ENCODE assay signal across 15 cellular contexts in genomic region chr10:3139135-3139910, GRCh38. TPM values are rescaled to one million over a fixed set of nuclear protein-coding genes. Genes with fewer than 3 reads are reported as not detected.
A peak's percentile ranks its signal among the peaks of the same experiment; 100 is the strongest.
DNase-seq lines count a peak whose midpoint lies in the region; FAIRE-seq and TF ChIP-seq lines count a peak whose summit lies in the region.
"Had no signal": no experiment of that assay in that cellular context is flagged by ENCODE, and none has a peak within 500 bp of the region (broad histone marks: within the 10 kb centered on the region; RNA-seq: fewer than 3 reads in every experiment).

No MANE protein-coding gene starts in this region.

- no peaks in the 10 kb centered on the region for H3K9me3 Mint-ChIP-seq in Caco-2 (ENCODE audit: unreplicated experiment)
- H3K9me3 Mint-ChIP-seq: activated T-helper 1 cell treated with anti-CD3 and anti-CD28 coated beads, Interleukin-12 subunit alpha, Interleukin-12 subunit beta, Interleukin-2, Interleukin-4 antibody, amounts not matched to agents 30 ng/mL and 10 ng/mL and 1 ng/mL, durations not matched to agents 14 hours and 24 hours and 36 hours; central memory CD8-positive, alpha-beta T cell; stimulated activated naive CD8-positive, alpha-beta T cell treated with anti-CD3 and anti-CD28 coated beads, Interleukin-15, Interleukin-2, amounts not matched to agents 100 ng/mL and 50 ng/mL, for 24 hours had no signal

- no peak overlapping the region for H3K18ac ChIP-seq in mesenchymal stem cell (ENCODE audit: low read depth in 1 of 2, low read length in 2 of 2)

- no peak overlapping the region for H3K14ac ChIP-seq in mesenchymal stem cell (ENCODE audit: low read length in 2 of 2)

- TF ChIP-seq POLR2A in GM19193 (IDR thresholded peaks at IDR 0.05; ENCODE audit: extremely low read depth, insufficient read depth, insufficient read length) = peak; percentile 22

- H3K27me3 Mint-ChIP-seq in Caco-2 (ENCODE audit: insufficient read depth, unreplicated experiment) = no peaks in the 10 kb centered on the region
- H3K27me3 Mint-ChIP-seq: central memory CD8-positive, alpha-beta T cell; stimulated activated naive CD8-positive, alpha-beta T cell treated with anti-CD3 and anti-CD28 coated beads, Interleukin-15, Interleukin-2, amounts not matched to agents 100 ng/mL and 50 ng/mL, for 24 hours; T-helper 17 cell had no signal

- 0 out of 2 replicates have a peak, but pooled peaks cover 11% of the 10 kb centered on the region for H3K4me1 ChIP-seq in Caco-2
- peaks cover 0 to 30% of the 10 kb centered on the region in 2 donors for H3K4me1 ChIP-seq in ascending aorta
- no peaks in the 10 kb centered on the region for H3K4me1 ChIP-seq in mesenchymal stem cell (ENCODE audit: control insufficient read depth, insufficient read depth, low read depth, low read length)
- H3K4me1 ChIP-seq: SJSA1 had no signal

- no peak overlapping the region for H3K4me3 ChIP-seq in Caco-2 (ENCODE audit: low read depth, low read length)
- H3K4me3 ChIP-seq in ascending aorta = no peak overlapping the region
- no peak overlapping the region for H3K4me3 ChIP-seq in mesenchymal stem cell (ENCODE audit: insufficient read depth in 1 of 2, low read depth in 1 of 2, low read length in 2 of 2)
- H3K4me3 ChIP-seq: SJSA1 had no signal

- H2BK15ac ChIP-seq in mesenchymal stem cell (ENCODE audit: low read depth, poor library complexity, severe bottlenecking) = no peak overlapping the region

- H3K79me1 ChIP-seq in mesenchymal stem cell (replicated peaks; ENCODE audit: low read length, poor library complexity, severe bottlenecking) = peaks cover 25% of the 10 kb centered on the region

- 88% methylated on average over 11 of the region's 11 CpGs for WGBS in mesenchymal stem cell

- no peak overlapping the region for H2BK120ac ChIP-seq in mesenchymal stem cell (ENCODE audit: low read depth, low read length)

- H3K4me2 ChIP-seq in mesenchymal stem cell (ENCODE audit: low read length, poor library complexity, severe bottlenecking) = no peak overlapping the region

- intact Hi-C loops in Caco-2 (cut with micrococcal nuclease; ENCODE audit: unreplicated experiment) (no loop called here), ascending aorta (cut with DNase I) (no loop called here)

- no peak overlapping the region for H3K4me3 Mint-ChIP-seq in Caco-2 (ENCODE audit: unreplicated experiment)
- H3K4me3 Mint-ChIP-seq: activated T-helper 1 cell treated with anti-CD3 and anti-CD28 coated beads, Interleukin-12 subunit alpha, Interleukin-12 subunit beta, Interleukin-2, Interleukin-4 antibody, amounts not matched to agents 30 ng/mL and 10 ng/mL and 1 ng/mL, durations not matched to agents 14 hours and 24 hours and 36 hours; central memory CD8-positive, alpha-beta T cell; stimulated activated naive CD8-positive, alpha-beta T cell treated with anti-CD3 and anti-CD28 coated beads, Interleukin-15, Interleukin-2, amounts not matched to agents 100 ng/mL and 50 ng/mL, for 24 hours; T-helper 17 cell had no signal

- no peak for FAIRE-seq in urothelium cell line (lab: Jason Lieb, UNC)

- H3K27ac Mint-ChIP-seq in Caco-2 (ENCODE audit: unreplicated experiment) = peak overlapping the region; percentile 63
- H3K27ac Mint-ChIP-seq: T-helper 17 cell had no signal

- peak overlapping the region; percentile 45 for H4K91ac ChIP-seq in mesenchymal stem cell (ENCODE audit: low read length)

- H2AFZ ChIP-seq in mesenchymal stem cell (ENCODE audit: low read depth, low read length) = no peak overlapping the region

- H3K27ac ChIP-seq in ascending aorta (peak overlapping the region; percentile 6 to 38), mesenchymal stem cell (ENCODE audit: low read length, poor library complexity, severe bottlenecking) (no peak overlapping the region)
- H3K27ac ChIP-seq: SJSA1 had no signal

- no peak overlapping the region for H3K23ac ChIP-seq in mesenchymal stem cell (ENCODE audit: low read length in 2 of 2)

- DNase-seq in Caco-2 = peak in 1 of 2 experiments; percentile 53
- DNase-seq in ascending aorta (ENCODE audit: low spot score in 2 of 2) = no peak
- no peak for DNase-seq in mesenchymal stem cell
- DNase-seq in stimulated activated CD8-positive, alpha-beta memory T cell treated with anti-CD3 and anti-CD28 coated beads, Interleukin-4, amount 100 ng/mL, for 48 hours = no peak
- DNase-seq in DMS114 treated with DMSO at 0.1 percent for 48 hours (lab: John Stamatoyannopoulos, UW; ENCODE audit: unreplicated experiment) = no peak
- no peak for DNase-seq in urothelium cell line (ENCODE audit: low spot score)
- no peak for DNase-seq in NCI-H526 treated with DMSO at 0.1 percent for 48 hours (lab: John Stamatoyannopoulos, UW)
- DNase-seq: NCI-H2029 treated with DMSO at 0.1 percent for 48 hours, NCI-H510A, T-helper 17 cell had no signal

- TF ChIP-seq CTCF in Caco-2 (IDR thresholded peaks at IDR 0.05; ENCODE audit: insufficient read depth in 1 of 2, low read depth in 1 of 2, low read length in 1 of 2, severe bottlenecking in 1 of 2, unreplicated experiment in 1 of 2) (no peak), ascending aorta (IDR thresholded peaks at IDR 0.05) (no peak)

- H3K9me3 ChIP-seq in Caco-2 = no peaks in the 10 kb centered on the region
- no peaks in the 10 kb centered on the region for H3K9me3 ChIP-seq in ascending aorta
- no peaks in the 10 kb centered on the region for H3K9me3 ChIP-seq in mesenchymal stem cell (ENCODE audit: control insufficient read depth, low read length)
- H3K9me3 ChIP-seq: SJSA1 had no signal

- H2BK12ac ChIP-seq in mesenchymal stem cell (ENCODE audit: low read length in 2 of 2) = no peak overlapping the region

- H2AK5ac ChIP-seq in mesenchymal stem cell (ENCODE audit: low read length, severe bottlenecking) = no peak overlapping the region

- CTCF ChIA-PET in Caco-2 (lab: Charles Lee) = no interaction called here

- peaks cover 98% of the 10 kb centered on the region for H3K36me3 Mint-ChIP-seq in Caco-2 (ENCODE audit: insufficient read depth, unreplicated experiment)

- peaks cover 9% of the 10 kb centered on the region for H3K4me1 Mint-ChIP-seq in Caco-2 (ENCODE audit: low read depth, unreplicated experiment)
- H3K4me1 Mint-ChIP-seq: central memory CD8-positive, alpha-beta T cell had no signal

- no TSS peak for BruUV-seq in Caco-2 (replicated peaks; lab: Mats Ljungman, UMichigan)

- H3K27me3 ChIP-seq in Caco-2 (replicated peaks; ENCODE audit: control insufficient read depth, insufficient read depth, low read length) (no peaks in the 10 kb centered on the region), ascending aorta (no peaks in the 10 kb centered on the region), mesenchymal stem cell (ENCODE audit: control insufficient read depth in 1 of 2, insufficient read depth in 1 of 2, low read length in 2 of 2) (no peaks in the 10 kb centered on the region)
- H3K27me3 ChIP-seq: SJSA1 had no signal

- peak overlapping the region; percentile 43 for H4K8ac ChIP-seq in mesenchymal stem cell (ENCODE audit: low read length)

- POLR2A ChIA-PET in Caco-2 (lab: Charles Lee) = interaction anchor here (0.5 kb wide), 1 partner anchor 63 kb away, joined by 4 read pairs; no protein-coding TSS in a partner anchor

- no peak overlapping the region for H3K4ac ChIP-seq in mesenchymal stem cell (ENCODE audit: low read depth in 1 of 2, low read length in 2 of 2)

- H3K36me3 ChIP-seq in Caco-2 (ENCODE audit: control insufficient read depth, insufficient read depth, low read length) (peaks cover 13% of the 10 kb centered on the region), ascending aorta (peaks cover 54 to 95% of the 10 kb centered on the region in 2 donors), mesenchymal stem cell (ENCODE audit: control insufficient read depth in 1 of 2, insufficient read depth in 2 of 2, low read depth in 1 of 2, low read length in 2 of 2) (peaks cover 83 to 94% of the 10 kb centered on the region in 2 experiments)

- H3K9ac ChIP-seq in mesenchymal stem cell (ENCODE audit: low read length) = no peak overlapping the region

- H2BK5ac ChIP-seq in mesenchymal stem cell (ENCODE audit: low read depth, low read length, poor library complexity, severe bottlenecking) = no peak overlapping the region

RNA-seq across cellular contexts. Expression of gene PITRM1, which starts 33.3 kb away (rescaled TPM):
- 80.5 and 85.4 TPM in 2 replicates for total RNA-seq in Caco-2 (2022)
- total RNA-seq in ascending aorta = 110 TPM
- 53.6 TPM for polyA plus RNA-seq in mesenchymal stem cell (2013, experiment 1 of 2)
- polyA plus RNA-seq in mesenchymal stem cell (2013, experiment 2 of 2) = 50.9 TPM
